In the genomic region with DNA sequence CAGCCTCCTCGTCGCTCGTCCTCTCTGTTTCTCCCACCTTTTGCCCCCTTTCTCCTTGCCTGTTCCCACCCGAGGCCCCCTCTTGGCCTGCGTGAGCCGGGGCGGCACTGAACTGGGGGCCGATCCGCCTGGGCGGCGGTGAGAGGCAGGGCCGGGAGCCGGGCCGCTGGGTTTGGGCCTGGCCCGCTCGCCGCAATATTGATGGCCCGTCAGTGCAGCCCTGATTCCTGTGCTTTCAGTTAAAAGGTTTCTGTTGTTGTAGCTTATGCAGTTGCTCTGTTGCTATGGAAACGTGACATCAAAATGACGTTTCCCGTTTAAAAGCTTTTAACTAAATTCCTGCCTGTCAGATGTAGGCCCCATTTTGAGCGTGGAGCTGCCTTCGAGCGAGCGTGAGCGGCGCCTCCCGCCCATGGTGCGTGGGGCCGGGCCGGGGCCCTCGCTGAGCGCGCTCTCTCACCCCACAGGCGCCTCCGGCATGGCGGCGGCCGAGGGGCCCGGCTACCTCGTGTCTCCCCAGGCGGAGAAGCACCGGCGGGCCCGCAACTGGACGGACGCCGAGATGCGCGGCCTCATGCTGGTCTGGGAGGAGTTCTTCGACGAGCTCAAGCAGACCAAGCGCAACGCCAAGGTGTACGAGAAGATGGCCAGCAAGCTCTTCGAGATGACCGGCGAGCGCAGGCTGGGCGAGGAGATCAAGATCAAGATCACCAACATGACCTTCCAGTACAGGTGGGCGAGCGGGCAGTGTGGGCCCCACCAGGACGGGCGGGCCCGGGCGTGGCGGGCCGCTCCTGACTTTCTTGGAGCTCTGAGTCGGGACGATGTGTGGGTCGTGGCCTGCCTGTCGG, we compare ENCODE assay signal across 13 cellular contexts. TPM values are rescaled to one million over a fixed set of nuclear protein-coding genes. Genes with fewer than 3 reads are reported as not detected.
DNase-seq lines count a peak whose midpoint lies in the region; ATAC-seq and TF ChIP-seq lines count a peak whose summit lies in the region.
"Had no signal": no experiment of that assay in that cellular context is flagged by ENCODE, and none has a peak within 500 bp of the region (broad histone marks: within the 10 kb centered on the region; RNA-seq: fewer than 3 reads in every experiment).

TSS of gene MSANTD1 (plus strand) at position 349 of the 851 bp plus-strand sequence. CDS start at position 413, 64 bp downstream.

- H3K36me3 ChIP-seq in suprapubic skin, result no peaks in the 10 kb centered on the region
- H3K36me3 ChIP-seq: colonic mucosa had no signal

- no peak within 1 kb of the TSS for H3K4me3 ChIP-seq in suprapubic skin
- H3K4me3 ChIP-seq: colonic mucosa, gastroesophageal sphincter had no signal

- in situ Hi-C loops in KBM-7 (cut with MboI; ENCODE audit: low pct_unique_long_range_greater_than_20kb, low sequenced_read_pairs), result no loop called here

- intact Hi-C loops in CD14-positive monocyte (cut with micrococcal nuclease), result no loop called here

- WGBS in suprapubic skin, result 89% methylated on average over 69 of the region's 72 CpGs

- no peak for TF ChIP-seq EP300 in suprapubic skin (IDR thresholded peaks at IDR 0.05)

- no peaks in the 10 kb centered on the region for H3K4me1 ChIP-seq in suprapubic skin
- H3K4me1 ChIP-seq: colonic mucosa had no signal

- peaks cover 0 to 1% (median 0%) of the 10 kb centered on the region in 3 donors for H3K27me3 Mint-ChIP-seq in CD14-positive monocyte (ENCODE audit: low read depth in 3 of 3)
- no peaks in the 10 kb centered on the region for H3K27me3 Mint-ChIP-seq in neural crest cell (ENCODE audit: low read depth)
- H3K27me3 Mint-ChIP-seq: activated naive CD8-positive, alpha-beta T cell treated with anti-CD3 and anti-CD28 coated beads for 36 hours; naive thymus-derived CD8-positive, alpha-beta T cell had no signal

- H3K27ac Mint-ChIP-seq in CD14-positive monocyte (peak within 1 kb of the TSS in 1 of 7 donors; percentile 79), neural crest cell (ENCODE audit: unreplicated experiment) (peak within 1 kb of the TSS; percentile 84)
- H3K27ac Mint-ChIP-seq: activated naive CD8-positive, alpha-beta T cell treated with anti-CD3 and anti-CD28 coated beads for 36 hours; naive thymus-derived CD8-positive, alpha-beta T cell had no signal

- H3K4me3 Mint-ChIP-seq in CD14-positive monocyte (no peak within 1 kb of the TSS), neural crest cell (no peak within 1 kb of the TSS)
- H3K4me3 Mint-ChIP-seq: activated naive CD8-positive, alpha-beta T cell treated with anti-CD3 and anti-CD28 coated beads for 36 hours; naive thymus-derived CD8-positive, alpha-beta T cell had no signal

- no peak within 1 kb of the TSS for H3K27ac ChIP-seq in suprapubic skin
- H3K27ac ChIP-seq: colonic mucosa, gastroesophageal sphincter had no signal

- no peak for TF ChIP-seq CTCF in CD14-positive monocyte (IDR thresholded peaks at IDR 0.05)
- TF ChIP-seq CTCF in neural crest cell (conservative IDR thresholded peaks at IDR 0.05), result no peak
- no peak for TF ChIP-seq CTCF in suprapubic skin (IDR thresholded peaks at IDR 0.05)

- DNase-seq in CD14-positive monocyte (ENCODE audit: low spot score) (peak; percentile 37), KBM-7 (peak; percentile 12), fibroblast of gingiva (ENCODE audit: low read depth) (peak; percentile 42), neural crest cell (ENCODE audit: low read depth, low spot score) (no peak), suprapubic skin (ENCODE audit: low spot score in 2 of 2) (no peak), HCEC 1CT (no peak)
- DNase-seq: activated naive CD8-positive, alpha-beta T cell treated with anti-CD3 and anti-CD28 coated beads for 36 hours; colonic mucosa; SHP77 treated with DMSO at 0.1 percent for 48 hours had no signal

- ATAC-seq in GM21515 (IDR thresholded peaks at IDR 0.05; ENCODE audit: unreplicated experiment) (no peak), esophagus mucosa (no peak)
- ATAC-seq: gastroesophageal sphincter; naive thymus-derived CD8-positive, alpha-beta T cell had no signal

- peaks cover 0 to 6% of the 10 kb centered on the region in 2 donors for H3K36me3 Mint-ChIP-seq in CD14-positive monocyte
- no peaks in the 10 kb centered on the region for H3K36me3 Mint-ChIP-seq in neural crest cell (ENCODE audit: low read depth)
- H3K36me3 Mint-ChIP-seq: activated naive CD8-positive, alpha-beta T cell treated with anti-CD3 and anti-CD28 coated beads for 36 hours had no signal

- H3K4me1 Mint-ChIP-seq in CD14-positive monocyte (peaks cover 3% of the 10 kb centered on the region), neural crest cell (no peaks in the 10 kb centered on the region)
- H3K4me1 Mint-ChIP-seq: activated naive CD8-positive, alpha-beta T cell treated with anti-CD3 and anti-CD28 coated beads for 36 hours; naive thymus-derived CD8-positive, alpha-beta T cell had no signal

- H3K27me3 ChIP-seq in suprapubic skin, result no peaks in the 10 kb centered on the region
- H3K27me3 ChIP-seq: colonic mucosa, gastroesophageal sphincter had no signal

- TF ChIP-seq POLR2A in suprapubic skin (IDR thresholded peaks at IDR 0.05), result no peak

- no peaks in the 10 kb centered on the region for H3K9me3 ChIP-seq in suprapubic skin
- H3K9me3 ChIP-seq: colonic mucosa, gastroesophageal sphincter had no signal

- H3K9me3 Mint-ChIP-seq in CD14-positive monocyte (no peaks in the 10 kb centered on the region), neural crest cell (no peaks in the 10 kb centered on the region)
- H3K9me3 Mint-ChIP-seq: activated naive CD8-positive, alpha-beta T cell treated with anti-CD3 and anti-CD28 coated beads for 36 hours; naive thymus-derived CD8-positive, alpha-beta T cell had no signal

RNA-seq across cellular contexts. Expression of gene MSANTD1, which starts in this region (rescaled TPM):
- not detected for polyA plus RNA-seq in CD14-positive monocyte
- 1.2 TPM in 2 replicates for total RNA-seq in neural crest cell
- total RNA-seq in suprapubic skin, result under 1 TPM in 2 of 4 donors, not detected in 2; 0.36 to 0.72 TPM
- 0.28 TPM for total RNA-seq in esophagus mucosa

Comparison
In these comparisons a context has a peak if more than half of its experiments do, and no peak if none do; other contexts are left out.
1. Peak in DNase-seq in CD14-positive monocyte; RNA of the gene not detected or under 1 TPM.
2. DNase-seq: peak in KBM-7 (single experiment) and fibroblast of gingiva (single experiment); none in neural crest cell (single experiment), suprapubic skin (0 of 2) and HCEC 1CT (single experiment).